2 cellular contexts compared by ENCODE assay signal in genomic region chr6:37689356-37689755, GRCh38.
TF ChIP-seq lines count a peak whose summit lies in the region.

No MANE protein-coding gene starts in this region.

TF ChIP-seq in IMR-90, 13 proteins besides CTCF, POLR2A, EP300 and RAD21:
- TF ChIP-seq FOS (IDR thresholded peaks at IDR 0.05; ENCODE audit: low read depth, low read length) (no peak), MAFK (IDR thresholded peaks at IDR 0.05; ENCODE audit: low read depth, low read length) (no peak), MAZ (IDR thresholded peaks at IDR 0.05; ENCODE audit: borderline replicate concordance, low read depth, low read length) (no peak), SMC3 (IDR thresholded peaks at IDR 0.05; ENCODE audit: low read depth, low read length) (no peak), CEBPB (IDR thresholded peaks at IDR 0.05; ENCODE audit: low read depth, low read length) (no peak), RCOR1 (IDR thresholded peaks at IDR 0.05; ENCODE audit: insufficient replicate concordance, low read length) (no peak), CHD1 (IDR thresholded peaks at IDR 0.05; ENCODE audit: low read depth, low read length) (no peak), RFX5 (IDR thresholded peaks at IDR 0.05; ENCODE audit: low read depth, low read length) (no peak), NFE2L2 (IDR thresholded peaks at IDR 0.05; ENCODE audit: low read depth, low read length) (no peak), MXI1 (IDR thresholded peaks at IDR 0.05; ENCODE audit: borderline replicate concordance, low read depth, low read length) (no peak)
- TF ChIP-seq, protein P1, sequence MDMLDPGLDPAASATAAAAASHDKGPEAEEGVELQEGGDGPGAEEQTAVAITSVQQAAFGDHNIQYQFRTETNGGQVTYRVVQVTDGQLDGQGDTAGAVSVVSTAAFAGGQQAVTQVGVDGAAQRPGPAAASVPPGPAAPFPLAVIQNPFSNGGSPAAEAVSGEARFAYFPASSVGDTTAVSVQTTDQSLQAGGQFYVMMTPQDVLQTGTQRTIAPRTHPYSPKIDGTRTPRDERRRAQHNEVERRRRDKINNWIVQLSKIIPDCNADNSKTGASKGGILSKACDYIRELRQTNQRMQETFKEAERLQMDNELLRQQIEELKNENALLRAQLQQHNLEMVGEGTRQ (IDR thresholded peaks at IDR 0.05; ENCODE audit: low read depth, low read length), result no peak
- TF ChIP-seq, protein P2, sequence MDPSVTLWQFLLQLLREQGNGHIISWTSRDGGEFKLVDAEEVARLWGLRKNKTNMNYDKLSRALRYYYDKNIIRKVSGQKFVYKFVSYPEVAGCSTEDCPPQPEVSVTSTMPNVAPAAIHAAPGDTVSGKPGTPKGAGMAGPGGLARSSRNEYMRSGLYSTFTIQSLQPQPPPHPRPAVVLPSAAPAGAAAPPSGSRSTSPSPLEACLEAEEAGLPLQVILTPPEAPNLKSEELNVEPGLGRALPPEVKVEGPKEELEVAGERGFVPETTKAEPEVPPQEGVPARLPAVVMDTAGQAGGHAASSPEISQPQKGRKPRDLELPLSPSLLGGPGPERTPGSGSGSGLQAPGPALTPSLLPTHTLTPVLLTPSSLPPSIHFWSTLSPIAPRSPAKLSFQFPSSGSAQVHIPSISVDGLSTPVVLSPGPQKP (IDR thresholded peaks at IDR 0.05; ENCODE audit: borderline replicate concordance, low read depth, low read length), result no peak

TF ChIP-seq in H1, 55 proteins besides CTCF, POLR2A, EP300 and RAD21:
- TF ChIP-seq SRF (IDR thresholded peaks at IDR 0.05; ENCODE audit: low read depth, low read length) (no peak), ATF2 (IDR thresholded peaks at IDR 0.05; ENCODE audit: low read length) (no peak), JUND (IDR thresholded peaks at IDR 0.05; ENCODE audit: low read length) (no peak), CHD7 (IDR thresholded peaks at IDR 0.05; ENCODE audit: insufficient replicate concordance, low read length) (no peak), CBX8 (IDR thresholded peaks at IDR 0.05; ENCODE audit: borderline replicate concordance, low read depth, low read length) (no peak), ASH2L (IDR thresholded peaks at IDR 0.05; ENCODE audit: low read length) (no peak), SAP30 (IDR thresholded peaks at IDR 0.05; ENCODE audit: insufficient read depth, insufficient replicate concordance, low read length) (no peak)
